In the genomic region with DNA sequence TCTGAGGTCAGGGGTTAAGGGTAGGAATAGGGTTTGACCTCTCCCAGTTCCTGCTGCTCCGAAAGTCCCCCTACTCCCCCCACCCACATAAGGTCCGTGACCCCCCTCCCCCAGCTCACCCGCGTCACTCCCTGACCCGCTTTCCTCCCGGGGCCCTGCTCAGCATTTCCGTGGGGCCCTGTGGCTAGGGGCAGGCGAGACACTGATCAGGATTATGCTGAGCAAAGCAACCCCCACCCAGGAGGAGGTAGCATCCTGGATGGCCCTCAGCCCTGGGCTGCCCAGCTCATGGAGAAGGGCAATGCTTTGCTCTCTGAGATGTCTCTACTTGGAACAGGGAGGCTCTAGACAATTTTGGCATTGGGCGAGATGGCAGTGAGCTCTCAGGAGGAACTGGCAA, we compare ENCODE assay signal across 24 cellular contexts. TPM values are rescaled to one million over a fixed set of nuclear protein-coding genes. Genes with fewer than 3 reads are reported as not detected.
DNase-seq lines count a peak whose midpoint lies in the region; ATAC-seq and TF ChIP-seq lines count a peak whose summit lies in the region.
"Had no signal": no experiment of that assay in that cellular context is flagged by ENCODE, and none has a peak within 500 bp of the region (broad histone marks: within the 10 kb centered on the region; RNA-seq: fewer than 3 reads in every experiment).

No MANE protein-coding gene starts in this region.

- H3K4me1 ChIP-seq in CD8-positive, alpha-beta memory T cell (ENCODE audit: insufficient read depth, low read length): peaks cover 50% of the 10 kb centered on the region

- H3K27ac ChIP-seq in CD8-positive, alpha-beta memory T cell (ENCODE audit: low read depth, low read length): no peak overlapping the region
- H3K27ac ChIP-seq: neural progenitor cell, tibial artery had no signal

- TF ChIP-seq CTCF in activated CD8-positive, alpha-beta T cell treated with anti-CD3 and anti-CD28 coated beads for 36 hours (IDR thresholded peaks at IDR 0.05): no peak
- TF ChIP-seq CTCF in natural killer cell (IDR thresholded peaks at IDR 0.05): no peak

- H3K4me1 Mint-ChIP-seq in activated CD4-positive, alpha-beta T cell treated with anti-CD3 and anti-CD28 coated beads for 36 hours: peaks cover 74% of the 10 kb centered on the region
- H3K4me1 Mint-ChIP-seq in CD8-positive, alpha-beta memory T cell: peaks cover 59 to 63% (median 62%) of the 10 kb centered on the region in 3 donors
- peaks cover 56% of the 10 kb centered on the region for H3K4me1 Mint-ChIP-seq in activated CD8-positive, alpha-beta T cell treated with anti-CD3 and anti-CD28 coated beads for 36 hours (ENCODE audit: low read depth)
- H3K4me1 Mint-ChIP-seq in natural killer cell: peaks cover 17 to 45% of the 10 kb centered on the region in 2 donors

- H3K4me3 Mint-ChIP-seq in activated CD4-positive, alpha-beta T cell treated with anti-CD3 and anti-CD28 coated beads for 36 hours: peak overlapping the region; percentile 7
- peak overlapping the region; percentile 38 to 97 (median 86) for H3K4me3 Mint-ChIP-seq in CD8-positive, alpha-beta memory T cell
- H3K4me3 Mint-ChIP-seq in activated CD8-positive, alpha-beta T cell treated with anti-CD3 and anti-CD28 coated beads for 36 hours: no peak overlapping the region
- H3K4me3 Mint-ChIP-seq in natural killer cell: peak overlapping the region; percentile 45
- H3K4me3 Mint-ChIP-seq: dendritic cell treated with granulocyte-macrophage colony-stimulating factor and Interleukin-4, amounts not matched to agents 40 ng/mL and 50 ng/mL, for 4 days; neural progenitor cell; stimulated activated memory B cell treated with anti-CD40 and anti-IgM and Interleukin-4, amounts not matched to agents 10 μg/mL and 1 μg/mL and 100 μg/mL, for 72 hours had no signal

- no peak overlapping the region for H3K4me3 ChIP-seq in CD8-positive, alpha-beta memory T cell (ENCODE audit: low read length)
- H3K4me3 ChIP-seq: tibial artery had no signal

- CTCF ChIA-PET in activated CD4-positive, alpha-beta T cell treated with anti-CD3 and anti-CD28 coated beads for 36 hours (lab: Charles Lee): interaction anchor here (0.9 to 1.4 kb wide), 3 partner anchors 9 to 38 kb away, joined by 3 to 7 read pairs (median 6); a partner anchor contains a TSS
- CTCF ChIA-PET in CD8-positive, alpha-beta memory T cell (lab: Charles Lee): interaction anchor here (1.0 to 1.2 kb wide), 2 partner anchors 9 to 12 kb away, joined by 3 to 4 read pairs; no protein-coding TSS in a partner anchor
- CTCF ChIA-PET in activated CD8-positive, alpha-beta T cell treated with anti-CD3 and anti-CD28 coated beads for 36 hours (lab: Charles Lee): interaction anchor here (1.1 to 3.2 kb wide), 2 partner anchors 9 to 234 kb away, joined by 3 to 14 read pairs; no protein-coding TSS in a partner anchor

- no peaks in the 10 kb centered on the region for H3K27me3 Mint-ChIP-seq in activated CD4-positive, alpha-beta T cell treated with anti-CD3 and anti-CD28 coated beads for 36 hours
- H3K27me3 Mint-ChIP-seq in CD8-positive, alpha-beta memory T cell: no peaks in the 10 kb centered on the region
- H3K27me3 Mint-ChIP-seq in activated CD8-positive, alpha-beta T cell treated with anti-CD3 and anti-CD28 coated beads for 36 hours: no peaks in the 10 kb centered on the region
- peaks cover 0 to 7% of the 10 kb centered on the region in 2 donors for H3K27me3 Mint-ChIP-seq in natural killer cell (ENCODE audit: low read depth in 2 of 2)

- peak overlapping the region; percentile 73 for H3K27ac Mint-ChIP-seq in activated CD4-positive, alpha-beta T cell treated with anti-CD3 and anti-CD28 coated beads for 36 hours
- peak overlapping the region; percentile 65 to 99 (median 90) for H3K27ac Mint-ChIP-seq in CD8-positive, alpha-beta memory T cell
- H3K27ac Mint-ChIP-seq in activated CD8-positive, alpha-beta T cell treated with anti-CD3 and anti-CD28 coated beads for 36 hours: peak overlapping the region; percentile 21
- no peak overlapping the region for H3K27ac Mint-ChIP-seq in natural killer cell
- H3K27ac Mint-ChIP-seq: dendritic cell treated with granulocyte-macrophage colony-stimulating factor and Interleukin-4, amounts not matched to agents 40 ng/mL and 50 ng/mL, for 4 days; stimulated activated memory B cell treated with anti-CD40 and anti-IgM and Interleukin-4, amounts not matched to agents 10 μg/mL and 1 μg/mL and 100 μg/mL, for 72 hours had no signal

- H3K9me3 Mint-ChIP-seq in activated CD4-positive, alpha-beta T cell treated with anti-CD3 and anti-CD28 coated beads for 36 hours (ENCODE audit: low read depth): no peaks in the 10 kb centered on the region
- H3K9me3 Mint-ChIP-seq in CD8-positive, alpha-beta memory T cell: no peaks in the 10 kb centered on the region
- H3K9me3 Mint-ChIP-seq in activated CD8-positive, alpha-beta T cell treated with anti-CD3 and anti-CD28 coated beads for 36 hours: no peaks in the 10 kb centered on the region
- H3K9me3 Mint-ChIP-seq in natural killer cell: no peaks in the 10 kb centered on the region
- H3K9me3 Mint-ChIP-seq: dendritic cell treated with granulocyte-macrophage colony-stimulating factor and Interleukin-4, amounts not matched to agents 40 ng/mL and 50 ng/mL, for 4 days; neural progenitor cell; stimulated activated memory B cell treated with anti-CD40 and anti-IgM and Interleukin-4, amounts not matched to agents 10 μg/mL and 1 μg/mL and 100 μg/mL, for 72 hours had no signal

- no peaks in the 10 kb centered on the region for H3K9me3 ChIP-seq in CD8-positive, alpha-beta memory T cell (ENCODE audit: low read length)
- H3K9me3 ChIP-seq: tibial artery had no signal

- no peaks in the 10 kb centered on the region for H3K27me3 ChIP-seq in CD8-positive, alpha-beta memory T cell (ENCODE audit: insufficient read depth, low read length, poor library complexity, severe bottlenecking)
- H3K27me3 ChIP-seq: neural progenitor cell had no signal

- no peak for ATAC-seq in activated CD4-positive, alpha-beta T cell treated with anti-CD3 and anti-CD28 coated beads for 36 hours
- ATAC-seq in activated CD8-positive, alpha-beta T cell treated with anti-CD3 and anti-CD28 coated beads for 36 hours: no peak
- ATAC-seq in natural killer cell (no peak), HG03439 (IDR thresholded peaks at IDR 0.05; ENCODE audit: unreplicated experiment) (no peak)
- ATAC-seq: stimulated activated memory B cell treated with anti-CD40 and anti-IgM and Interleukin-4, amounts not matched to agents 10 μg/mL and 1 μg/mL and 100 μg/mL, for 72 hours had no signal

- intact Hi-C loops in activated CD4-positive, alpha-beta T cell treated with anti-CD3 and anti-CD28 coated beads for 36 hours (cut with DNase I, micrococcal nuclease): loop anchor here (2.0 kb wide), 2 partner anchors 37 to 233 kb away; a partner anchor contains a TSS
- intact Hi-C loops in activated CD8-positive, alpha-beta T cell treated with anti-CD3 and anti-CD28 coated beads for 36 hours (cut with micrococcal nuclease): loop anchor here (5.0 kb wide), 1 partner anchor 36 kb away; a partner anchor contains a TSS
- intact Hi-C loops in natural killer cell (cut with micrococcal nuclease): no loop called here

- POLR2A ChIA-PET in activated CD4-positive, alpha-beta T cell treated with anti-CD3 and anti-CD28 coated beads for 36 hours (lab: Charles Lee): interaction anchor here (0.6 kb wide), 1 partner anchor 8 kb away, joined by 3 read pairs; no protein-coding TSS in a partner anchor
- POLR2A ChIA-PET in CD8-positive, alpha-beta memory T cell (lab: Charles Lee): no interaction called here
- POLR2A ChIA-PET in activated CD8-positive, alpha-beta T cell treated with anti-CD3 and anti-CD28 coated beads for 36 hours (lab: Charles Lee): interaction anchor here (1.0 to 1.3 kb wide), 2 partner anchors 64 to 81 kb away, joined by 4 to 5 read pairs; a partner anchor contains a TSS

- H3K36me3 ChIP-seq in CD8-positive, alpha-beta memory T cell (ENCODE audit: insufficient read depth, low read length): no peaks in the 10 kb centered on the region
- H3K36me3 ChIP-seq: neural progenitor cell, tibial artery had no signal

- H3K36me3 Mint-ChIP-seq in activated CD4-positive, alpha-beta T cell treated with anti-CD3 and anti-CD28 coated beads for 36 hours (ENCODE audit: low read depth): no peaks in the 10 kb centered on the region
- H3K36me3 Mint-ChIP-seq in CD8-positive, alpha-beta memory T cell: peaks cover 0 to 8% (median 0%) of the 10 kb centered on the region in 3 donors
- H3K36me3 Mint-ChIP-seq in activated CD8-positive, alpha-beta T cell treated with anti-CD3 and anti-CD28 coated beads for 36 hours (ENCODE audit: low read depth): no peaks in the 10 kb centered on the region
- H3K36me3 Mint-ChIP-seq in natural killer cell: no peaks in the 10 kb centered on the region
- H3K36me3 Mint-ChIP-seq: neural progenitor cell; stimulated activated memory B cell treated with anti-CD40 and anti-IgM and Interleukin-4, amounts not matched to agents 10 μg/mL and 1 μg/mL and 100 μg/mL, for 72 hours had no signal

- DNase-seq in activated CD4-positive, alpha-beta T cell treated with anti-CD3 and anti-CD28 coated beads for 36 hours: peak; percentile 54
- no peak for DNase-seq in activated CD4-positive, alpha-beta T cell treated with anti-CD3 and anti-CD28 coated beads, Interleukin-2, amount 50 U/mL, for 1 hour
- peak in 2 of 5 donors; percentile 23 to 35 for DNase-seq in CD8-positive, alpha-beta memory T cell
- DNase-seq in activated CD8-positive, alpha-beta T cell treated with anti-CD3 and anti-CD28 coated beads for 36 hours: peak; percentile 26
- DNase-seq in natural killer cell (no peak), NCI-H345 treated with DMSO at 0.1 percent for 48 hours (lab: John Stamatoyannopoulos, UW; ENCODE audit: unreplicated experiment) (no peak), NCI-H2196 (lab: John Stamatoyannopoulos, UW; ENCODE audit: unreplicated experiment) (no peak)
- DNase-seq: DMS153, kidney glomerular epithelial cell, mesenchymal stem cell, NCI-H1417 treated with DMSO at 0.1 percent for 48 hours, NCI-H2171 treated with DMSO at 0.1 percent for 48 hours, tibial artery had no signal

RNA-seq across cellular contexts. Expression of a gene that starts 3.7 kb away (rescaled TPM):
- 1 to 10 TPM; 3.8 to 3.9 TPM for total RNA-seq in activated CD4-positive, alpha-beta T cell treated with anti-CD3 and anti-CD28 coated beads for 36 hours
- total RNA-seq in CD8-positive, alpha-beta memory T cell: 1 to 10 TPM; 1.3 to 1.5 TPM
- 46.4 TPM for polyA plus RNA-seq in CD8-positive, alpha-beta memory T cell
- 1 to 10 TPM; 1.3 to 1.5 TPM for total RNA-seq in activated CD8-positive, alpha-beta T cell treated with anti-CD3 and anti-CD28 coated beads for 36 hours
- under 1 TPM; 0.14 to 0.78 (median 0.70) TPM for total RNA-seq in natural killer cell
- total RNA-seq: epithelial cell of proximal tubule had no signal
- polyA plus RNA-seq: BJ had no signal

RNA-seq across cellular contexts. Expression of a gene that starts 11.8 kb away (rescaled TPM):
- total RNA-seq in activated CD4-positive, alpha-beta T cell treated with anti-CD3 and anti-CD28 coated beads for 36 hours: 1 to 10 TPM; 2.1 to 2.4 TPM
- total RNA-seq in CD8-positive, alpha-beta memory T cell: 1 to 10 TPM; 1.9 to 2.0 TPM
- polyA plus RNA-seq in CD8-positive, alpha-beta memory T cell: 3.7 TPM
- 1 to 10 TPM; 1.3 to 1.6 TPM for total RNA-seq in activated CD8-positive, alpha-beta T cell treated with anti-CD3 and anti-CD28 coated beads for 36 hours
- under 1 TPM in 2 of 3 donors, not detected in 1; 0.20 to 0.24 TPM for total RNA-seq in natural killer cell
- total RNA-seq: A172, bronchial epithelial cell, renal cortical epithelial cell had no signal
- polyA plus RNA-seq: BJ had no signal

RNA-seq across cellular contexts. Expression of a gene that starts 22.6 kb away (rescaled TPM):
- total RNA-seq in activated CD4-positive, alpha-beta T cell treated with anti-CD3 and anti-CD28 coated beads for 36 hours: under 1 TPM; 0.09 to 0.18 TPM
- total RNA-seq in CD8-positive, alpha-beta memory T cell: under 1 TPM in 1 of 2 experiments, not detected in 1; 0.09 TPM
- 0.28 TPM for polyA plus RNA-seq in CD8-positive, alpha-beta memory T cell
- not detected for total RNA-seq in activated CD8-positive, alpha-beta T cell treated with anti-CD3 and anti-CD28 coated beads for 36 hours
- total RNA-seq in natural killer cell: not detected
- total RNA-seq: A172, bronchial epithelial cell, epithelial cell of proximal tubule, frontal cortex had no signal
- polyA plus RNA-seq: BJ had no signal

RNA-seq across cellular contexts. Expression of a gene that starts 25.7 kb away (rescaled TPM):
- not detected for total RNA-seq in activated CD4-positive, alpha-beta T cell treated with anti-CD3 and anti-CD28 coated beads for 36 hours
- not detected for total RNA-seq in CD8-positive, alpha-beta memory T cell
- polyA plus RNA-seq in CD8-positive, alpha-beta memory T cell: 0.38 TPM
- total RNA-seq in activated CD8-positive, alpha-beta T cell treated with anti-CD3 and anti-CD28 coated beads for 36 hours: not detected
- total RNA-seq in natural killer cell: under 1 TPM in 1 of 3 donors, not detected in 2; 0.52 TPM
- total RNA-seq: A172, bronchial epithelial cell, epithelial cell of proximal tubule, frontal cortex, renal cortical epithelial cell had no signal
- polyA plus RNA-seq: adipose tissue, BJ had no signal

RNA-seq across cellular contexts. Expression of a gene that starts 37.6 kb away (rescaled TPM):
- total RNA-seq in activated CD4-positive, alpha-beta T cell treated with anti-CD3 and anti-CD28 coated beads for 36 hours: 10 to 100 TPM; 18.4 to 19.9 TPM
- 10 to 100 TPM; 16.4 to 17.4 TPM for total RNA-seq in CD8-positive, alpha-beta memory T cell
- 20.5 TPM for polyA plus RNA-seq in CD8-positive, alpha-beta memory T cell
- total RNA-seq in activated CD8-positive, alpha-beta T cell treated with anti-CD3 and anti-CD28 coated beads for 36 hours: 10 to 100 TPM in 1 of 2 experiments, 1 to 10 TPM in 1; 9.7 to 10.5 TPM
- total RNA-seq in natural killer cell: 10 to 100 TPM in 1 of 3 donors, 1 to 10 TPM in 2; 6.3 to 14.5 (median 8.0) TPM

Comparison
In these comparisons a context has a peak if more than half of its experiments do, and no peak if none do; other contexts are left out.
1. DNase-seq: peak in activated CD4-positive, alpha-beta T cell treated with anti-CD3 and anti-CD28 coated beads for 36 hours (single experiment) and activated CD8-positive, alpha-beta T cell treated with anti-CD3 and anti-CD28 coated beads for 36 hours (single experiment); none in activated CD4-positive, alpha-beta T cell treated with anti-CD3 and anti-CD28 coated beads, Interleukin-2, amount 50 U/mL, for 1 hour (single experiment), natural killer cell (single experiment), NCI-H345 treated with DMSO at 0.1 percent for 48 hours (single experiment) and NCI-H2196 (single experiment).
2. H3K27ac Mint-ChIP-seq: peak in activated CD4-positive, alpha-beta T cell treated with anti-CD3 and anti-CD28 coated beads for 36 hours (single experiment), CD8-positive, alpha-beta memory T cell (8 of 8) and activated CD8-positive, alpha-beta T cell treated with anti-CD3 and anti-CD28 coated beads for 36 hours (single experiment); none in natural killer cell (0 of 2).